In genomic region chr9:137877510-137878122, GRCh38 we compare ENCODE assay signal across 8 cellular contexts. TPM values are rescaled to one million over a fixed set of nuclear protein-coding genes. Genes with fewer than 3 reads are reported as not detected.
DNase-seq lines count a peak whose midpoint lies in the region; ATAC-seq and TF ChIP-seq lines count a peak whose summit lies in the region.
"Not testable (repeated sequence)": the region's sequence is repeated elsewhere in the genome, so short reads cannot be mapped to it uniquely, and the experiment has no call there.

CACNA1B (plus strand) TSS chr9:137877782; CDS start chr9:137877934, 152 bp downstream.

- H3K4me3 Mint-ChIP-seq in CD4-positive, CD25-positive, alpha-beta regulatory T cell = peak within 1 kb of the TSS in 3 of 4 donors; percentile 27 to 53 (median 46)
- H3K4me3 Mint-ChIP-seq in endothelial cell (ENCODE audit: unreplicated experiment) (peak within 1 kb of the TSS; percentile 82), nephron progenitor cell (peak within 1 kb of the TSS; percentile 68)

- no CpG with 5 or more reads among the region's 95 CpGs for WGBS in iPS DF 6.9 (ENCODE audit: insufficient coverage, insufficient read length)
- WGBS in stomach, 5 donors = 1 to 26% (median 14%) methylated on average over 18 to 64 of the region's 95 CpGs; no CpG with 5 or more reads in 1 of the 5 donors

- peak within 1 kb of the TSS; percentile 59 for H3K9ac ChIP-seq in NT2/D1 (ENCODE audit: insufficient read length, low read depth)

- not testable (repeated sequence) for TF ChIP-seq POLR2A in stomach (IDR thresholded peaks at IDR 0.05)

- TF ChIP-seq EP300 in stomach (IDR thresholded peaks at IDR 0.05) = not testable (repeated sequence)

- H3K4me1 Mint-ChIP-seq in CD4-positive, CD25-positive, alpha-beta regulatory T cell; endothelial cell (ENCODE audit: unreplicated experiment); nephron progenitor cell: not testable (repeated sequence)

- H3K4me3 ChIP-seq in CD4-positive, CD25-positive, alpha-beta regulatory T cell (ENCODE audit: low read depth, low read length) = not testable (repeated sequence)
- H3K4me3 ChIP-seq in NT2/D1 (ENCODE audit: insufficient read length, low read depth) = peak within 1 kb of the TSS; percentile 90
- H3K4me3 ChIP-seq in ascending aorta = peak within 1 kb of the TSS; percentile 19 to 39
- H3K4me3 ChIP-seq in iPS DF 6.9 (ENCODE audit: low read length) = peak within 1 kb of the TSS; percentile 53; the same call in 1 of the 2 replicates
- peak within 1 kb of the TSS; percentile 31 to 42 (median 38) for H3K4me3 ChIP-seq in stomach

- intact Hi-C loops in ascending aorta (cut with DNase I); stomach (cut with DNase I; ENCODE audit: low total_unique reads): not testable (repeated sequence)

- not testable (repeated sequence) for H3K9me3 ChIP-seq in CD4-positive, CD25-positive, alpha-beta regulatory T cell (ENCODE audit: control insufficient read depth in 2 of 2, low read length in 2 of 2); NT2/D1 (ENCODE audit: insufficient read depth, low read length); ascending aorta; iPS DF 6.9 (ENCODE audit: control insufficient read depth, insufficient read depth, low read length)
- peaks cover 0 to 17% (median 6%) of the 10 kb centered on the region in 4 donors for H3K9me3 ChIP-seq in stomach

- not testable (repeated sequence) for TF ChIP-seq CTCF in ascending aorta (IDR thresholded peaks at IDR 0.05); endothelial cell (IDR thresholded peaks at IDR 0.05; ENCODE audit: unreplicated experiment); nephron progenitor cell (IDR thresholded peaks at IDR 0.05); stomach (IDR thresholded peaks at IDR 0.05)

- not testable (repeated sequence) for H3K27ac Mint-ChIP-seq in CD4-positive, CD25-positive, alpha-beta regulatory T cell; endothelial cell (ENCODE audit: unreplicated experiment); nephron progenitor cell

- not testable (repeated sequence) for H3K4me1 ChIP-seq in CD4-positive, CD25-positive, alpha-beta regulatory T cell (ENCODE audit: control insufficient read depth, insufficient read depth, low read length, poor library complexity, severe bottlenecking); NT2/D1 (ENCODE audit: insufficient read depth, insufficient read length); ascending aorta; iPS DF 6.9 (ENCODE audit: control insufficient read depth, insufficient read depth, low read length)
- H3K4me1 ChIP-seq in stomach = peaks cover 5 to 17% (median 9%) of the 10 kb centered on the region in 4 donors

- H3K27me3 ChIP-seq in CD4-positive, CD25-positive, alpha-beta regulatory T cell (ENCODE audit: control insufficient read depth, insufficient read depth, low read length); iPS DF 6.9 (ENCODE audit: control insufficient read depth, insufficient read depth, low read length): not testable (repeated sequence)
- H3K27me3 ChIP-seq in NT2/D1 (ENCODE audit: insufficient read depth, insufficient read length) (peaks cover 42% of the 10 kb centered on the region), ascending aorta (peaks cover 13% of the 10 kb centered on the region), stomach (peaks cover 16 to 80% (median 54%) of the 10 kb centered on the region in 3 donors)

- not testable (repeated sequence) for DNase-seq in CD4-positive, CD25-positive, alpha-beta regulatory T cell; ascending aorta (ENCODE audit: low spot score in 2 of 2); iPS DF 6.9 (ENCODE audit: low read depth, low spot score); stomach
- peak; percentile 8 for DNase-seq in NCI-H1092 (lab: John Stamatoyannopoulos, UW)
- DNase-seq in NT2/D1 (ENCODE audit: low read depth, low spot score) = peak; percentile 15
- DNase-seq in endothelial cell (ENCODE audit: low spot score) = peak; percentile 44
- DNase-seq in nephron progenitor cell = peak; percentile 56

- not testable (repeated sequence) for H3K36me3 Mint-ChIP-seq in CD4-positive, CD25-positive, alpha-beta regulatory T cell; endothelial cell (ENCODE audit: low read depth, unreplicated experiment); nephron progenitor cell (ENCODE audit: low read depth)

- H3K27ac ChIP-seq in CD4-positive, CD25-positive, alpha-beta regulatory T cell (ENCODE audit: insufficient read depth, low read length, poor library complexity, severe bottlenecking); ascending aorta; iPS DF 6.9 (ENCODE audit: low read length); stomach: not testable (repeated sequence)

- ATAC-seq in CD4-positive, CD25-positive, alpha-beta regulatory T cell (ENCODE audit: low read depth in 2 of 2) = not testable (repeated sequence)

- not testable (repeated sequence) for H3K36me3 ChIP-seq in CD4-positive, CD25-positive, alpha-beta regulatory T cell (ENCODE audit: control insufficient read depth, insufficient read depth, low read length); ascending aorta; iPS DF 6.9 (ENCODE audit: control insufficient read depth, insufficient read depth, low read length); stomach
- peaks cover 37% of the 10 kb centered on the region for H3K36me3 ChIP-seq in NT2/D1 (ENCODE audit: insufficient read depth, insufficient read length, low read length)

- peaks cover 11% of the 10 kb centered on the region for H3K27me3 Mint-ChIP-seq in CD4-positive, CD25-positive, alpha-beta regulatory T cell
- peaks cover 20% of the 10 kb centered on the region for H3K27me3 Mint-ChIP-seq in endothelial cell (ENCODE audit: unreplicated experiment)
- H3K27me3 Mint-ChIP-seq in nephron progenitor cell (ENCODE audit: low read depth, poor library complexity) = peaks cover 41% of the 10 kb centered on the region

- H3K9me3 Mint-ChIP-seq in CD4-positive, CD25-positive, alpha-beta regulatory T cell; endothelial cell (ENCODE audit: unreplicated experiment); nephron progenitor cell: not testable (repeated sequence)

RNA-seq across cellular contexts. Expression of gene CACNA1B, which starts in this region (rescaled TPM):
- total RNA-seq in CD4-positive, CD25-positive, alpha-beta regulatory T cell = not detected
- polyA plus RNA-seq in CD4-positive, CD25-positive, alpha-beta regulatory T cell = not detected
- total RNA-seq in ascending aorta (not detected), endothelial cell (ENCODE audit: unreplicated experiment) (2.0 TPM), stomach (1 to 10 TPM in 1 of 5 donors, under 1 TPM in 3, not detected in 1; 0.29 to 2.2 (median 0.80) TPM)
- under 1 TPM in 2 of 3 donors, not detected in 1; 0.03 to 0.06 TPM for polyA plus RNA-seq in stomach
